Comparison of ENCODE assay signal across 9 cellular contexts in genomic region chr21:32278068-32278467, GRCh38. TPM values are rescaled to one million over a fixed set of nuclear protein-coding genes. Genes with fewer than 3 reads are reported as not detected.
DNase-seq lines count a peak whose midpoint lies in the region; ATAC-seq, FAIRE-seq and TF ChIP-seq lines count a peak whose summit lies in the region.
"Had no signal": no experiment of that assay in that cellular context is flagged by ENCODE, and none has a peak within 500 bp of the region (broad histone marks: within the 10 kb centered on the region; RNA-seq: fewer than 3 reads in every experiment).

No MANE protein-coding gene starts in this region.

- no peaks in the 10 kb centered on the region for H3K9me3 ChIP-seq in endothelial cell of umbilical vein (replicated peaks; ENCODE audit: control insufficient read depth, insufficient read depth, low read length)
- no peaks in the 10 kb centered on the region for H3K9me3 ChIP-seq in ovary

- peak overlapping the region; percentile 54 for H3K9ac ChIP-seq in endothelial cell of umbilical vein (replicated peaks; ENCODE audit: extremely low read depth, insufficient read depth, low read length)

- H3K9me1 ChIP-seq in endothelial cell of umbilical vein (replicated peaks; ENCODE audit: control insufficient read depth, extremely low read depth, insufficient read depth, low read length): no peaks in the 10 kb centered on the region

- H3K4me3 ChIP-seq in endothelial cell of umbilical vein (replicated peaks in 1 of 3; ENCODE audit: insufficient read depth in 1 of 3, low read depth in 1 of 3, low read length in 3 of 3) (peak overlapping the region; percentile 63 to 90 (median 87)), ovary (peak overlapping the region; percentile 79)

- no peaks in the 10 kb centered on the region for H3K27me3 ChIP-seq in endothelial cell of umbilical vein (ENCODE audit: control insufficient read depth in 2 of 2, insufficient read depth in 2 of 2, low read length in 2 of 2)
- H3K27me3 ChIP-seq in ovary: no peaks in the 10 kb centered on the region

- ATAC-seq in GM19467 (IDR thresholded peaks at IDR 0.05; ENCODE audit: unreplicated experiment) (peak; percentile 22), GM18517 (IDR thresholded peaks at IDR 0.05; ENCODE audit: unreplicated experiment) (no peak)

- peak overlapping the region; percentile 97 for H3K4me2 ChIP-seq in endothelial cell of umbilical vein (ENCODE audit: insufficient read depth, low read length)

- CTCF ChIA-PET in endothelial cell of umbilical vein (lab: Charles Lee): interaction anchor here (0.8 kb wide), 1 partner anchor 323 kb away, joined by 3 read pairs; no protein-coding TSS in a partner anchor

- H3K27ac ChIP-seq in endothelial cell of umbilical vein (ENCODE audit: insufficient read depth, low read depth, low read length) (no peak overlapping the region), ovary (no peak overlapping the region)

- no peak for FAIRE-seq in endothelial cell of umbilical vein (lab: Jason Lieb, UNC)

- peak overlapping the region; percentile 79 for H2AFZ ChIP-seq in endothelial cell of umbilical vein (ENCODE audit: low read depth, low read length)

- H3K4me1 ChIP-seq in endothelial cell of umbilical vein (ENCODE audit: control insufficient read depth, extremely low read depth, insufficient read depth, low read length) (peaks cover 16% of the 10 kb centered on the region), ovary (ENCODE audit: insufficient read depth) (peaks cover 5% of the 10 kb centered on the region)

- BruUV-seq in endothelial cell of umbilical vein (replicated peaks; lab: Mats Ljungman, UMichigan): no TSS peak

- H3K79me2 ChIP-seq in endothelial cell of umbilical vein (ENCODE audit: control insufficient read depth, insufficient read depth, low read length): peaks cover 13% of the 10 kb centered on the region

- WGBS in ovary, 3 donors: 1 to 3% (median 2%) methylated on average over 6 of the region's 6 CpGs

- H3K36me3 ChIP-seq in endothelial cell of umbilical vein (ENCODE audit: control insufficient read depth in 2 of 2, extremely low read depth in 1 of 2, insufficient read depth in 2 of 2, low read length in 2 of 2): no peaks in the 10 kb centered on the region
- no peaks in the 10 kb centered on the region for H3K36me3 ChIP-seq in ovary

- H4K20me1 ChIP-seq in endothelial cell of umbilical vein (replicated peaks; ENCODE audit: control insufficient read depth, extremely low read depth, insufficient read depth, low read length): no peaks in the 10 kb centered on the region

- TF ChIP-seq EP300 in ovary (IDR thresholded peaks at IDR 0.05): no peak

- intact Hi-C loops in endothelial cell of umbilical vein (cut with micrococcal nuclease): loop anchor here (2.0 kb wide), 1 partner anchor 547 kb away; no protein-coding TSS in a partner anchor
- intact Hi-C loops in ovary (cut with DNase I): no loop called here

- DNase-seq in A172 (ENCODE audit: low spot score): peak; percentile 11
- peak; percentile 20 for DNase-seq in endothelial cell of umbilical vein (ENCODE audit: low read depth, low spot score)
- no peak for DNase-seq in ovary
- DNase-seq in NCI-H2107 (lab: John Stamatoyannopoulos, UW): no peak
- DNase-seq in NCI-H1436 (lab: John Stamatoyannopoulos, UW): no peak

- no peak for TF ChIP-seq CTCF in endothelial cell of umbilical vein (IDR thresholded peaks at IDR 0.05; ENCODE audit: extremely low read depth in 1 of 2, insufficient read depth in 1 of 2, low read depth in 1 of 2, low read length in 2 of 2)
- no peak for TF ChIP-seq CTCF in ovary (IDR thresholded peaks at IDR 0.05)

- TF ChIP-seq POLR2A in endothelial cell of umbilical vein (IDR thresholded peaks at IDR 0.05; ENCODE audit: low read depth, low read length) (no peak), ovary (IDR thresholded peaks at IDR 0.05) (no peak)

- dilution Hi-C loops in endothelial cell of umbilical vein (cut with MboI; ENCODE audit: extremely low pct_ligation_motif_present, low sequenced_read_pairs): no loop called here

- POLR2A ChIA-PET in endothelial cell of umbilical vein (lab: Charles Lee): no interaction called here

TF ChIP-seq in PFSK-1, 5 proteins besides CTCF, POLR2A, EP300 and RAD21:
- no peak for TF ChIP-seq SIN3A (IDR thresholded peaks at IDR 0.05; ENCODE audit: borderline replicate concordance, insufficient read depth, low read length)
- TF ChIP-seq TAF1 (IDR thresholded peaks at IDR 0.05; ENCODE audit: borderline replicate concordance, insufficient read depth, low read length): 0 out of 2 replicates have a peak, but pooled peaks have one; percentile 23

TF ChIP-seq in endothelial cell of umbilical vein, 7 proteins besides CTCF, POLR2A, EP300 and RAD21:
- TF ChIP-seq MAX (IDR thresholded peaks at IDR 0.05; ENCODE audit: insufficient read depth, insufficient read length): no peak
- TF ChIP-seq EZH2 (IDR thresholded peaks at IDR 0.05; ENCODE audit: borderline replicate concordance, low read depth, low read length, severe bottlenecking): no peak
- TF ChIP-seq POLR2AphosphoS5 (IDR thresholded peaks at IDR 0.05; ENCODE audit: insufficient read depth, low read depth, low read length): no peak
- no peak for TF ChIP-seq MYC (IDR thresholded peaks at IDR 0.05; ENCODE audit: low read depth, low read length)

RNA-seq across cellular contexts. Expression of gene MIS18A, which starts 0.8 kb away (rescaled TPM):
- total RNA-seq in A172 (2014; rRNA removed; shearing (Covaris generic)): 60.3 and 62.5 TPM in 2 replicates
- 32.5 TPM for polyA plus RNA-seq in PFSK-1 (2012; ENCODE audit: insufficient read length, low read depth)
- 19.4 and 19.7 TPM in 2 replicates for total RNA-seq in endothelial cell of umbilical vein
- polyA plus RNA-seq in endothelial cell of umbilical vein: 6.3 and 7.9 TPM in 2 replicates
- 10.1 and 10.7 TPM in 2 replicates for polyA plus RNA-seq in endothelial cell of umbilical vein (2011; cell fraction: cytosol; rRNA removed)
- polyA plus RNA-seq in endothelial cell of umbilical vein (2011; cell fraction: nucleus; rRNA removed): 2.2 and 4.7 TPM in 2 replicates
- polyA plus RNA-seq in endothelial cell of umbilical vein (2012): 10.7 and 15.0 TPM in 2 replicates
- polyA minus RNA-seq in endothelial cell of umbilical vein: 2.2 and 4.8 TPM in 2 replicates
- polyA minus RNA-seq in endothelial cell of umbilical vein (2011; cell fraction: cytosol; rRNA and poly(A)+ RNA removed): 6.6 TPM
- polyA minus RNA-seq in endothelial cell of umbilical vein (2011; cell fraction: nucleus; rRNA and poly(A)+ RNA removed): 0.96 and 1.1 TPM in 2 replicates
- 10 to 100 TPM in 3 of 7 donors, 1 to 10 TPM in 4; 4.5 to 13.2 (median 9.8) TPM for total RNA-seq in ovary
- polyA plus RNA-seq in ovary: 10 to 100 TPM in 1 of 2 donors, 1 to 10 TPM in 1; 7.4 to 11.0 TPM

RNA-seq across cellular contexts. Expression of gene MRAP, which starts 20.6 kb away (rescaled TPM):
- total RNA-seq in A172 (2014; rRNA removed; shearing (Covaris generic)): not detected in 2 replicates
- not detected for polyA plus RNA-seq in PFSK-1 (2012; ENCODE audit: insufficient read length, low read depth)
- total RNA-seq in endothelial cell of umbilical vein (not detected in 2 replicates), ovary (1 to 10 TPM in 5 of 7 donors, under 1 TPM in 1, not detected in 1; 0.58 to 9.2 (median 2.3) TPM)
- polyA plus RNA-seq in endothelial cell of umbilical vein (not detected in 2 replicates), ovary (10 to 100 TPM in 1 of 2 donors, 1 to 10 TPM in 1; 1.9 to 67.5 TPM)
- polyA plus RNA-seq in endothelial cell of umbilical vein (2011; cell fraction: cytosol; rRNA removed): not detected in 2 replicates
- not detected in 2 replicates for polyA plus RNA-seq in endothelial cell of umbilical vein (2011; cell fraction: nucleus; rRNA removed)
- not detected in 2 replicates for polyA plus RNA-seq in endothelial cell of umbilical vein (2012)
- polyA minus RNA-seq in endothelial cell of umbilical vein: not detected in 2 replicates
- polyA minus RNA-seq in endothelial cell of umbilical vein (2011; cell fraction: cytosol; rRNA and poly(A)+ RNA removed): not detected
- polyA minus RNA-seq in endothelial cell of umbilical vein (2011; cell fraction: nucleus; rRNA and poly(A)+ RNA removed): not detected in 2 replicates
- total RNA-seq: renal cortical epithelial cell had no signal

Comparison
In these comparisons a context has a peak if more than half of its experiments do, and no peak if none do; other contexts are left out.
1. DNase-seq: peak in A172 (single experiment) and endothelial cell of umbilical vein (single experiment); none in ovary (0 of 5), NCI-H2107 (single experiment) and NCI-H1436 (single experiment).